1 cellular context compared by ENCODE assay signal in the genomic region with DNA sequence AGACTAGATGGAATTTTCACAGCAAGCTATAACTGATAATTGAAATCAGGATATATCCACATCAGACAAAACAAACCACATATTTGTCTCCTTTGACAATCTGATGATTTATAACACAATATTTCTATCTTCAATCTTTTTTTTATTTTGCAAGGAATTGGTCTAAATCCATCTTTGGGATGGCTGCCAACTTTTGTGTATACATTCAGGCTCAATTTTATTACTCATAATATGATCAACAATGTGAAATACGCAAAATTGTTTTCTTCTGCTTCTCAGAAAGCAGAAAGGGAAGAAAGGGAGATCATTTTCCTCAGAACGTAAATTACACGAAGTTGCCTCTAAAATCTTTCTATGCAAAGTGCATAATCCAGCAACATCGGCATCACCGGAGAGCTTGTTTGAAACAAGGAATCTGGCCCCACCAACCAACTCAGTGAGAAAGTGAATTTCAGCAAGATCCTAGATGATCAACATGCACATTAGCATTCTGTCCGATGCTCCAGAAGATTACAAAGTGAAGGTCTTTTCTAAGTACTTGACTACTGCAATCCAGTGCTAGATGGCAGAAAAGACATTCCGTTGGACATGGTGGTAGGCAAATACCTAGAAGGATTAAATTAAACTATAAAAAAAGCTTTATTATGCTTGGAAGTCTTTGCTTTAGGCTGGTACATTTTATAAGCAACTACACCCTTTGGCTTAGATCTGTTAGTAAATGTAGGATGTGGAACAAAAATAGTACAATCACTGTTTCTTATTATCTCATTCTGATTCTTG.
TF ChIP-seq lines count a peak whose summit lies in the region.

No MANE protein-coding gene starts in this region.

TF ChIP-seq in SK-N-SH treated with all-trans-retinoic acid at 6 μM for 48 hours, 23 proteins besides CTCF, POLR2A, EP300 and RAD21 (continued from another document):
- TF ChIP-seq, protein P1, sequence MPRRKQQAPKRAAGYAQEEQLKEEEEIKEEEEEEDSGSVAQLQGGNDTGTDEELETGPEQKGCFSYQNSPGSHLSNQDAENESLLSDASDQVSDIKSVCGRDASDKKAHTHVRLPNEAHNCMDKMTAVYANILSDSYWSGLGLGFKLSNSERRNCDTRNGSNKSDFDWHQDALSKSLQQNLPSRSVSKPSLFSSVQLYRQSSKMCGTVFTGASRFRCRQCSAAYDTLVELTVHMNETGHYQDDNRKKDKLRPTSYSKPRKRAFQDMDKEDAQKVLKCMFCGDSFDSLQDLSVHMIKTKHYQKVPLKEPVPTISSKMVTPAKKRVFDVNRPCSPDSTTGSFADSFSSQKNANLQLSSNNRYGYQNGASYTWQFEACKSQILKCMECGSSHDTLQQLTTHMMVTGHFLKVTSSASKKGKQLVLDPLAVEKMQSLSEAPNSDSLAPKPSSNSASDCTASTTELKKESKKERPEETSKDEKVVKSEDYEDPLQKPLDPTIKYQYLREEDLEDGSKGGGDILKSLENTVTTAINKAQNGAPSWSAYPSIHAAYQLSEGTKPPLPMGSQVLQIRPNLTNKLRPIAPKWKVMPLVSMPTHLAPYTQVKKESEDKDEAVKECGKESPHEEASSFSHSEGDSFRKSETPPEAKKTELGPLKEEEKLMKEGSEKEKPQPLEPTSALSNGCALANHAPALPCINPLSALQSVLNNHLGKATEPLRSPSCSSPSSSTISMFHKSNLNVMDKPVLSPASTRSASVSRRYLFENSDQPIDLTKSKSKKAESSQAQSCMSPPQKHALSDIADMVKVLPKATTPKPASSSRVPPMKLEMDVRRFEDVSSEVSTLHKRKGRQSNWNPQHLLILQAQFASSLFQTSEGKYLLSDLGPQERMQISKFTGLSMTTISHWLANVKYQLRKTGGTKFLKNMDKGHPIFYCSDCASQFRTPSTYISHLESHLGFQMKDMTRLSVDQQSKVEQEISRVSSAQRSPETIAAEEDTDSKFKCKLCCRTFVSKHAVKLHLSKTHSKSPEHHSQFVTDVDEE (CRISPR knock-in tag; IDR thresholded peaks at IDR 0.05) = no peak
- no peak for TF ChIP-seq TOX (CRISPR knock-in tag; IDR thresholded peaks at IDR 0.05; ENCODE audit: borderline replicate concordance)
- no peak for TF ChIP-seq RARB (CRISPR knock-in tag; IDR thresholded peaks at IDR 0.05)
- TF ChIP-seq CSDC2 (CRISPR knock-in tag; IDR thresholded peaks at IDR 0.05) = no peak
- no peak for TF ChIP-seq ESRRG (CRISPR knock-in tag; IDR thresholded peaks at IDR 0.05)
- TF ChIP-seq ZNF565 (CRISPR knock-in tag; conservative IDR thresholded peaks at IDR 0.05; ENCODE audit: low read depth) = no peak
- TF ChIP-seq, protein P2, sequence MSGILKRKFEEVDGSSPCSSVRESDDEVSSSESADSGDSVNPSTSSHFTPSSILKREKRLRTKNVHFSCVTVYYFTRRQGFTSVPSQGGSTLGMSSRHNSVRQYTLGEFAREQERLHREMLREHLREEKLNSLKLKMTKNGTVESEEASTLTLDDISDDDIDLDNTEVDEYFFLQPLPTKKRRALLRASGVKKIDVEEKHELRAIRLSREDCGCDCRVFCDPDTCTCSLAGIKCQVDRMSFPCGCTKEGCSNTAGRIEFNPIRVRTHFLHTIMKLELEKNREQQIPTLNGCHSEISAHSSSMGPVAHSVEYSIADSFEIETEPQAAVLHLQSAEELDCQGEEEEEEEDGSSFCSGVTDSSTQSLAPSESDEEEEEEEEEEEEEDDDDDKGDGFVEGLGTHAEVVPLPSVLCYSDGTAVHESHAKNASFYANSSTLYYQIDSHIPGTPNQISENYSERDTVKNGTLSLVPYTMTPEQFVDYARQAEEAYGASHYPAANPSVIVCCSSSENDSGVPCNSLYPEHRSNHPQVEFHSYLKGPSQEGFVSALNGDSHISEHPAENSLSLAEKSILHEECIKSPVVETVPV (CRISPR knock-in tag; IDR thresholded peaks at IDR 0.05) = no peak
- no peak for TF ChIP-seq ZFP30 (CRISPR knock-in tag; IDR thresholded peaks at IDR 0.05)
- TF ChIP-seq, protein P3, sequence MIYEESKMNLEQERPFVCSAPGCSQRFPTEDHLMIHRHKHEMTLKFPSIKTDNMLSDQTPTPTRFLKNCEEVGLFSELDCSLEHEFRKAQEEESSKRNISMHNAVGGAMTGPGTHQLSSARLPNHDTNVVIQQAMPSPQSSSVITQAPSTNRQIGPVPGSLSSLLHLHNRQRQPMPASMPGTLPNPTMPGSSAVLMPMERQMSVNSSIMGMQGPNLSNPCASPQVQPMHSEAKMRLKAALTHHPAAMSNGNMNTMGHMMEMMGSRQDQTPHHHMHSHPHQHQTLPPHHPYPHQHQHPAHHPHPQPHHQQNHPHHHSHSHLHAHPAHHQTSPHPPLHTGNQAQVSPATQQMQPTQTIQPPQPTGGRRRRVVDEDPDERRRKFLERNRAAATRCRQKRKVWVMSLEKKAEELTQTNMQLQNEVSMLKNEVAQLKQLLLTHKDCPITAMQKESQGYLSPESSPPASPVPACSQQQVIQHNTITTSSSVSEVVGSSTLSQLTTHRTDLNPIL (CRISPR knock-in tag; IDR thresholded peaks at IDR 0.05; ENCODE audit: low read depth) = no peak
- TF ChIP-seq PPARA (CRISPR knock-in tag; IDR thresholded peaks at IDR 0.05; ENCODE audit: borderline replicate concordance) = no peak
- TF ChIP-seq, protein P4, sequence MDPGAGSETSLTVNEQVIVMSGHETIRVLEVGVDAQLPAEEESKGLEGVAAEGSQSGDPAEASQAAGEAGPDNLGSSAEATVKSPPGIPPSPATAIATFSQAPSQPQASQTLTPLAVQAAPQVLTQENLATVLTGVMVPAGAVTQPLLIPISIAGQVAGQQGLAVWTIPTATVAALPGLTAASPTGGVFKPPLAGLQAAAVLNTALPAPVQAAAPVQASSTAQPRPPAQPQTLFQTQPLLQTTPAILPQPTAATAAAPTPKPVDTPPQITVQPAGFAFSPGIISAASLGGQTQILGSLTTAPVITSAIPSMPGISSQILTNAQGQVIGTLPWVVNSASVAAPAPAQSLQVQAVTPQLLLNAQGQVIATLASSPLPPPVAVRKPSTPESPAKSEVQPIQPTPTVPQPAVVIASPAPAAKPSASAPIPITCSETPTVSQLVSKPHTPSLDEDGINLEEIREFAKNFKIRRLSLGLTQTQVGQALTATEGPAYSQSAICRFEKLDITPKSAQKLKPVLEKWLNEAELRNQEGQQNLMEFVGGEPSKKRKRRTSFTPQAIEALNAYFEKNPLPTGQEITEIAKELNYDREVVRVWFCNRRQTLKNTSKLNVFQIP (CRISPR knock-in tag; IDR thresholded peaks at IDR 0.05; ENCODE audit: borderline replicate concordance, low read depth) = no peak
